In genomic region chr12:7061596-7061995, GRCh38 we compare ENCODE assay signal across 16 cellular contexts. TPM values are rescaled to one million over a fixed set of nuclear protein-coding genes. Genes with fewer than 3 reads are reported as not detected.
DNase-seq lines count a peak whose midpoint lies in the region; ATAC-seq and TF ChIP-seq lines count a peak whose summit lies in the region.
"Had no signal": no experiment of that assay in that cellular context is flagged by ENCODE, and none has a peak within 500 bp of the region (broad histone marks: within the 10 kb centered on the region; RNA-seq: fewer than 3 reads in every experiment).

No MANE protein-coding gene starts in this region.

- WGBS in heart left ventricle, 4 donors, result 93 to 97% (median 94%) methylated on average over 7 of the region's 7 CpGs
- 85% methylated on average over 7 of the region's 7 CpGs for WGBS in hepatocyte (ENCODE audit: low lambda C conversion rate, missing lambda C conversion rate)
- 94 to 97% (median 94%) methylated on average over 7 of the region's 7 CpGs for WGBS in psoas muscle, 3 donors

- H4K20me1 ChIP-seq in hepatocyte (ENCODE audit: insufficient read depth, poor library complexity, severe bottlenecking), result no peaks in the 10 kb centered on the region

- TF ChIP-seq POLR2A in heart left ventricle (IDR thresholded peaks at IDR 0.05) (no peak), vagina (IDR thresholded peaks at IDR 0.05) (no peak)

- DNase-seq in heart left ventricle, result no peak
- no peak for DNase-seq in left ventricle myocardium superior
- no peak for DNase-seq in hepatocyte (ENCODE audit: low spot score)
- DNase-seq in psoas muscle, result no peak
- DNase-seq in vagina (ENCODE audit: extremely low spot score in 2 of 2), result no peak
- DNase-seq in stimulated activated naive CD4-positive, alpha-beta T cell treated with Interleukin-2 at 50 U/mL for 16 hours (lab: John Stamatoyannopoulos, UW), result no peak
- DNase-seq in MV-4-11 (lab: John Stamatoyannopoulos, UW), result no peak
- no peak for DNase-seq in GM03348 (ENCODE audit: low spot score)
- DNase-seq: activated CD4-positive, alpha-beta T cell treated with anti-CD3 and anti-CD28 coated beads for 1 hour; activated naive CD4-positive, alpha-beta T cell treated with anti-CD3 and anti-CD28 coated beads, Interleukin-2, amount 10 ng/mL, durations not matched to agents 7 days and 5 days; COR-L47; effector memory CD4-positive, alpha-beta T cell; H9; NCI-H2171; RPMI8226; stimulated activated CD4-positive, alpha-beta T cell treated with anti-CD3 and anti-CD28 coated beads, Interleukin-4, amount 100 ng/mL, for 4 hours had no signal

- intact Hi-C loops in heart left ventricle (cut with DNase I) (loop anchor here in 8 of 10 donors (2.0 to 5.0 kb wide), 4 partner anchors 31 to 47 kb away; partner anchors contain the start of genes C1RL (in 6 of the 8) and C1R (in 3 of the 8)), left ventricle myocardium superior (cut with micrococcal nuclease) (loop anchor here (10.0 kb wide), 1 partner anchor 53 kb away; no protein-coding TSS in a partner anchor), psoas muscle (cut with DNase I) (loop anchor here (2.0 to 5.0 kb wide), 2 partner anchors 31 to 576 kb away; partner anchors contain the start of gene C1R (in 1 of the 2)), vagina (cut with DNase I) (loop anchor here (2.0 kb wide), 1 partner anchor 47 kb away; the partner anchor contains the start of gene C1RL)

- peak overlapping the region in 10 of 12 donors; percentile 37 to 59 (median 42) for H3K4me3 ChIP-seq in heart left ventricle
- no peak overlapping the region for H3K4me3 ChIP-seq in hepatocyte
- H3K4me3 ChIP-seq in psoas muscle, result peak overlapping the region; percentile 59
- H3K4me3 ChIP-seq in vagina, result peak overlapping the region; percentile 44 to 45

- H3K27ac ChIP-seq in heart left ventricle (peak overlapping the region in 7 of 12 donors; percentile 66 to 82 (median 76)), hepatocyte (no peak overlapping the region), psoas muscle (peak overlapping the region; percentile 69), vagina (peak overlapping the region; percentile 93)

- no peak overlapping the region for H2AFZ ChIP-seq in hepatocyte

- ATAC-seq in heart left ventricle (no peak), left ventricle myocardium superior (no peak), psoas muscle (no peak)

- no peaks in the 10 kb centered on the region for H3K9me3 ChIP-seq in heart left ventricle
- H3K9me3 ChIP-seq in hepatocyte (ENCODE audit: low read depth), result no peaks in the 10 kb centered on the region
- H3K9me3 ChIP-seq in psoas muscle, result no peaks in the 10 kb centered on the region
- H3K9me3 ChIP-seq in vagina, result no peaks in the 10 kb centered on the region

- no peaks in the 10 kb centered on the region for H3K27me3 ChIP-seq in heart left ventricle
- no peaks in the 10 kb centered on the region for H3K27me3 ChIP-seq in hepatocyte
- H3K27me3 ChIP-seq in psoas muscle (ENCODE audit: insufficient read depth in 3 of 3, low read length in 2 of 3), result no peaks in the 10 kb centered on the region
- H3K27me3 ChIP-seq in vagina, result no peaks in the 10 kb centered on the region

- H3K36me3 ChIP-seq in heart left ventricle (peaks cover 0 to 26% (median 6%) of the 10 kb centered on the region in 9 donors), hepatocyte (replicated peaks; ENCODE audit: insufficient read depth, low read depth) (no peaks in the 10 kb centered on the region), psoas muscle (ENCODE audit: insufficient read depth in 1 of 2, low read depth in 1 of 2) (peaks cover 0 to 44% of the 10 kb centered on the region in 2 donors), vagina (peaks cover 0 to 13% of the 10 kb centered on the region in 2 donors)

- H3K4me1 ChIP-seq in heart left ventricle (peaks cover 0 to 34% (median 6%) of the 10 kb centered on the region in 12 donors), hepatocyte (ENCODE audit: insufficient read depth) (peaks cover 7% of the 10 kb centered on the region), psoas muscle (peaks cover 4% of the 10 kb centered on the region), vagina (peaks cover 30% of the 10 kb centered on the region)

- H3K9me2 ChIP-seq in hepatocyte (replicated peaks; ENCODE audit: insufficient read depth), result no peaks in the 10 kb centered on the region

- no peaks in the 10 kb centered on the region for H3K79me2 ChIP-seq in hepatocyte

- TF ChIP-seq CTCF in heart left ventricle (IDR thresholded peaks at IDR 0.05), result no peak
- TF ChIP-seq CTCF in hepatocyte (IDR thresholded peaks at IDR 0.05; ENCODE audit: poor library complexity), result no peak
- TF ChIP-seq CTCF in psoas muscle (IDR thresholded peaks at IDR 0.05), result no peak
- TF ChIP-seq CTCF in vagina (IDR thresholded peaks at IDR 0.05), result no peak

- peak overlapping the region; percentile 69 for H3K4me2 ChIP-seq in hepatocyte

RNA-seq across cellular contexts. Expression of gene C1S, which starts 1.1 kb away (rescaled TPM):
- 100 to 1,000 TPM in 2 of 9 donors, 10 to 100 TPM in 7; 31.9 to 247 (median 74.2) TPM for total RNA-seq in heart left ventricle
- 10 to 100 TPM; 30.1 to 36.4 TPM for polyA plus RNA-seq in heart left ventricle
- 116 TPM for total RNA-seq in left ventricle myocardium superior
- 114 and 120 TPM in 2 replicates for total RNA-seq in hepatocyte
- polyA plus RNA-seq in hepatocyte, result 130 and 143 TPM in 2 replicates
- total RNA-seq in psoas muscle, result 10 to 100 TPM; 49.0 to 98.5 (median 75.6) TPM
- 10 to 100 TPM; 35.9 to 44.4 (median 38.2) TPM for polyA plus RNA-seq in psoas muscle
- total RNA-seq in vagina, result 541 TPM

RNA-seq across cellular contexts. Expression of gene C1R, which starts 30.6 kb away (rescaled TPM):
- 100 to 1,000 TPM in 5 of 9 donors, 10 to 100 TPM in 4; 42.6 to 343 (median 107) TPM for total RNA-seq in heart left ventricle
- polyA plus RNA-seq in heart left ventricle, result 10 to 100 TPM; 49.1 to 98.5 TPM
- total RNA-seq in left ventricle myocardium superior, result 142 TPM
- 80.1 and 85.4 TPM in 2 replicates for total RNA-seq in hepatocyte
- polyA plus RNA-seq in hepatocyte, result 89.6 and 95.1 TPM in 2 replicates
- 10 to 100 TPM; 63.2 to 70.9 (median 68.1) TPM for total RNA-seq in psoas muscle
- polyA plus RNA-seq in psoas muscle, result 10 to 100 TPM; 32.4 to 58.4 (median 44.5) TPM
- total RNA-seq in vagina, result 830 TPM

RNA-seq across cellular contexts. Expression of gene LPCAT3, which starts 43.3 kb away (rescaled TPM):
- 10 to 100 TPM; 19.9 to 66.3 (median 46.8) TPM for total RNA-seq in heart left ventricle
- polyA plus RNA-seq in heart left ventricle, result 10 to 100 TPM; 26.9 to 43.4 TPM
- total RNA-seq in left ventricle myocardium superior, result 55.9 TPM
- 76.9 and 78.6 TPM in 2 replicates for total RNA-seq in hepatocyte
- 118 and 119 TPM in 2 replicates for polyA plus RNA-seq in hepatocyte
- 10 to 100 TPM; 24.0 to 56.5 (median 41.6) TPM for total RNA-seq in psoas muscle
- 10 to 100 TPM; 13.9 to 26.2 (median 17.4) TPM for polyA plus RNA-seq in psoas muscle
- total RNA-seq in vagina, result 42.0 TPM

RNA-seq across cellular contexts. Expression of gene C1RL, which starts 47.4 kb away (rescaled TPM):
- 10 to 100 TPM in 3 of 9 donors, 1 to 10 TPM in 6; 5.4 to 27.1 (median 7.9) TPM for total RNA-seq in heart left ventricle
- 1 to 10 TPM; 7.9 to 9.8 TPM for polyA plus RNA-seq in heart left ventricle
- 10.9 TPM for total RNA-seq in left ventricle myocardium superior
- 60.0 and 64.5 TPM in 2 replicates for total RNA-seq in hepatocyte
- polyA plus RNA-seq in hepatocyte, result 26.4 and 35.5 TPM in 2 replicates
- total RNA-seq in psoas muscle, result 10 to 100 TPM; 14.6 to 17.0 (median 15.5) TPM
- polyA plus RNA-seq in psoas muscle, result 1 to 10 TPM; 2.7 to 6.2 (median 5.1) TPM
- 122 TPM for total RNA-seq in vagina
